ENCODE assay signal across 1 cellular context in genomic region chr7:88218836-88219605, GRCh38.
A peak's percentile ranks its signal among the peaks of the same experiment; 100 is the strongest.
TF ChIP-seq lines count a peak whose summit lies in the region.

No MANE protein-coding gene starts in this region.

TF ChIP-seq in H1, 55 proteins besides CTCF, POLR2A, EP300 and RAD21:
- TF ChIP-seq ASH2L (IDR thresholded peaks at IDR 0.05; ENCODE audit: low read length), result peak; percentile 11
- no peak for TF ChIP-seq POLR2AphosphoS5 (IDR thresholded peaks at IDR 0.05; ENCODE audit: low read depth, low read length)
